ENCODE assay signal across 15 cellular contexts in genomic region chr7:81211204-81211603, GRCh38.
A peak's percentile ranks its signal among the peaks of the same experiment; 100 is the strongest.
DNase-seq lines count a peak whose midpoint lies in the region; ATAC-seq, FAIRE-seq and TF ChIP-seq lines count a peak whose summit lies in the region.
"Had no signal": no experiment of that assay in that cellular context is flagged by ENCODE, and none has a peak within 500 bp of the region (broad histone marks: within the 10 kb centered on the region; RNA-seq: fewer than 3 reads in every experiment).

No MANE protein-coding gene starts in this region.

- no peaks in the 10 kb centered on the region for H3K27me3 ChIP-seq in K562 (ENCODE audit: control insufficient read depth in 2 of 2, insufficient read depth in 2 of 2, low read length in 2 of 2)
- H3K27me3 ChIP-seq: BE2C had no signal

- H3K9me1 ChIP-seq in K562 (ENCODE audit: control insufficient read depth, insufficient read depth, low read length), result no peaks in the 10 kb centered on the region

- H3K9me3 Mint-ChIP-seq in HFFc6, result no peaks in the 10 kb centered on the region
- no peaks in the 10 kb centered on the region for H3K9me3 Mint-ChIP-seq in nephron progenitor cell

- no peak for TF ChIP-seq RAD21 in A549 (conservative IDR thresholded peaks at IDR 0.05 in 1 of 2, IDR thresholded peaks at IDR 0.05 in 1 of 2)
- TF ChIP-seq RAD21 in K562 (CRISPR knock-in tag; conservative IDR thresholded peaks at IDR 0.05 in 1 of 2, IDR thresholded peaks at IDR 0.05 in 1 of 2), result 0 out of 4 replicates have a peak, but pooled peaks of 1 of the 2 experiments have one; percentile 1

- H3K4me1 Mint-ChIP-seq in HFFc6 (ENCODE audit: low read depth) (peaks cover 40% of the 10 kb centered on the region), nephron progenitor cell (peaks cover 5% of the 10 kb centered on the region)
- H3K4me1 Mint-ChIP-seq: CD4-positive, alpha-beta memory T cell had no signal

- peak overlapping the region; percentile 65 for H3K27ac Mint-ChIP-seq in HFFc6
- H3K27ac Mint-ChIP-seq in nephron progenitor cell, result peak overlapping the region; percentile 59
- H3K27ac Mint-ChIP-seq: CD4-positive, alpha-beta memory T cell had no signal

- WGBS in A549 (ENCODE audit: missing lambda C conversion rate), result 88% methylated on average over 1 of the region's 1 CpG
- WGBS in K562 (ENCODE audit: insufficient coverage, low coverage, missing lambda C conversion rate), result 13% methylated on average over 1 of the region's 1 CpG

- BruUV-seq in K562 (replicated peaks; lab: Mats Ljungman, UMichigan), result no TSS peak

- DNase-seq in A549 (ENCODE audit: low read depth in 1 of 2, low spot score in 1 of 2) (no peak), HFFc6 (no peak), K562 (ENCODE audit: extremely low read depth in 1 of 4, low spot score in 3 of 4) (no peak), nephron progenitor cell (no peak), NCI-H128 (lab: John Stamatoyannopoulos, UW; ENCODE audit: unreplicated experiment) (no peak), HUDEP-2 (lab: John Stamatoyannopoulos, UW; ENCODE audit: unreplicated experiment in 76 of 76) (no peak), NCI-H69 (lab: John Stamatoyannopoulos, UW) (no peak), nucleus accumbens (lab: John Stamatoyannopoulos, UW) (no peak)
- DNase-seq: BE2C; CD4-positive, alpha-beta memory T cell; DMS79 had no signal

- TF ChIP-seq EP300 in A549 (IDR thresholded peaks at IDR 0.05), result no peak
- TF ChIP-seq EP300 in K562 (IDR thresholded peaks at IDR 0.05; ENCODE audit: low read length), result no peak

- no peaks in the 10 kb centered on the region for H3K36me3 Mint-ChIP-seq in HFFc6 (ENCODE audit: low read depth)
- no peaks in the 10 kb centered on the region for H3K36me3 Mint-ChIP-seq in nephron progenitor cell (ENCODE audit: low read depth)
- H3K36me3 Mint-ChIP-seq: CD4-positive, alpha-beta memory T cell had no signal

- POLR2A ChIA-PET in A549 (lab: Yijun Ruan, JAX), result no interaction called here
- POLR2A ChIA-PET in K562 (lab: Yijun Ruan, JAX), result no interaction called here

- FAIRE-seq in A549 (lab: Jason Lieb, UNC), result no peak
- FAIRE-seq in K562 (lab: Jason Lieb, UNC), result no peak
- FAIRE-seq: GM12878, GM18507 had no signal

- CTCF ChIA-PET in A549 (lab: Yijun Ruan, JAX), result no interaction called here
- CTCF ChIA-PET in K562 (lab: Yijun Ruan, JAX; ENCODE audit: low intra/inter-chr PET ratio), result no interaction called here

- TF ChIP-seq CTCF in A549 (IDR thresholded peaks at IDR 0.05) (no peak), HFFc6 (IDR thresholded peaks at IDR 0.05) (no peak), K562 (IDR thresholded peaks at IDR 0.05 in 2 of 3, conservative IDR thresholded peaks at IDR 0.05 in 1 of 3; ENCODE audit: insufficient read depth in 2 of 3, low read depth in 1 of 3, low read length in 3 of 3) (no peak), nephron progenitor cell (IDR thresholded peaks at IDR 0.05) (no peak)

- no peak for ATAC-seq in A549
- no peak for ATAC-seq in K562
- ATAC-seq: GM12878, HCT116 had no signal

- H3K4me2 ChIP-seq in A549 (peak overlapping the region; percentile 53; the same call in 2 of the 3 replicates), K562 (ENCODE audit: insufficient read depth, low read length) (no peak overlapping the region; the same call in 1 of the 2 replicates)

- H3K27me3 Mint-ChIP-seq in HFFc6 (ENCODE audit: insufficient read depth) (no peaks in the 10 kb centered on the region; the same call in 1 of the 2 replicates), nephron progenitor cell (ENCODE audit: low read depth, poor library complexity) (no peaks in the 10 kb centered on the region)
- H3K27me3 Mint-ChIP-seq: CD4-positive, alpha-beta memory T cell had no signal

- TF ChIP-seq POLR2A in A549 (IDR thresholded peaks at IDR 0.05; ENCODE audit: low read length) (no peak), K562 (conservative IDR thresholded peaks at IDR 0.05) (no peak)

- in situ Hi-C loops in K562 (cut with MboI), result no loop called here

- H2AFZ ChIP-seq in K562 (ENCODE audit: low read depth, low read length), result peak overlapping the region; percentile 77; the same call in 1 of the 2 replicates

- H3K4me3 Mint-ChIP-seq in HFFc6 (peak overlapping the region; percentile 15; the same call in 1 of the 2 replicates), nephron progenitor cell (no peak overlapping the region)
- H3K4me3 Mint-ChIP-seq: CD4-positive, alpha-beta memory T cell had no signal

- H3K4me1 ChIP-seq in A549 (peaks cover 23% of the 10 kb centered on the region), K562 (replicated peaks in 1 of 2; ENCODE audit: control insufficient read depth in 2 of 2, insufficient read depth in 2 of 2, low read length in 2 of 2) (peaks cover 0 to 6% of the 10 kb centered on the region in 2 experiments; a peak in 2 of 5 replicates)
- H3K4me1 ChIP-seq: BE2C had no signal

- no peaks in the 10 kb centered on the region for H3K36me3 ChIP-seq in K562 (ENCODE audit: control insufficient read depth, insufficient read depth, low read length)
- H3K36me3 ChIP-seq: BE2C had no signal

- no peaks in the 10 kb centered on the region for H3K9me3 ChIP-seq in A549
- H3K9me3 ChIP-seq in K562 (replicated peaks; ENCODE audit: control insufficient read depth, insufficient read depth, low read depth, low read length), result no peaks in the 10 kb centered on the region; the same call in 1 of the 2 replicates
- H3K9me3 ChIP-seq: BE2C had no signal

- H4K20me1 ChIP-seq in K562 (replicated peaks; ENCODE audit: control insufficient read depth, insufficient read depth, low read length), result no peaks in the 10 kb centered on the region

- intact Hi-C loops in K562 (cut with micrococcal nuclease), result no loop called here

- H3K27ac ChIP-seq in A549 (peak overlapping the region in 1 of 2 experiments; percentile 4; a peak in 1 of 6 replicates), K562 (ENCODE audit: extremely low read depth, low read depth, low read length) (no peak overlapping the region)
- H3K27ac ChIP-seq: C4-2B had no signal

- H3K79me2 ChIP-seq in K562 (ENCODE audit: control insufficient read depth, insufficient read depth, low read length), result no peaks in the 10 kb centered on the region

- no peak overlapping the region for H3K9ac ChIP-seq in K562 (ENCODE audit: insufficient read depth in 1 of 2, low read depth in 2 of 2, low read length in 2 of 2)

- no peak overlapping the region for H3K4me3 ChIP-seq in A549
- no peak overlapping the region for H3K4me3 ChIP-seq in K562
- H3K4me3 ChIP-seq: GM12878 had no signal

TF ChIP-seq in A549, 52 proteins besides CTCF, POLR2A, EP300 and RAD21:
- TF ChIP-seq MAFK (IDR thresholded peaks at IDR 0.05; ENCODE audit: partially characterized antibody) (peak; percentile 62), RNF2 (IDR thresholded peaks at IDR 0.05; ENCODE audit: borderline replicate concordance, low read depth) (no peak)
TF ChIP-seq in A549: peak in this region for 1.

TF ChIP-seq in K562, 482 proteins besides CTCF, POLR2A, EP300 and RAD21:
- TF ChIP-seq ZNF431 (CRISPR knock-in tag; IDR thresholded peaks at IDR 0.05) (no peak), MAFF (IDR thresholded peaks at IDR 0.05; ENCODE audit: low read length) (peak; percentile 12; the same call in 1 of the 2 replicates), ZNF316 (IDR thresholded peaks at IDR 0.05) (peak; percentile 69), SUPT5H (IDR thresholded peaks at IDR 0.05) (no peak), RCOR1 (IDR thresholded peaks at IDR 0.05; ENCODE audit: borderline replicate concordance in 1 of 2, low read depth in 2 of 2, low read length in 2 of 2) (no peak), MAFG (tag; conservative IDR thresholded peaks at IDR 0.05) (peak; percentile 23; the same call in 1 of the 2 replicates), C11orf30 (IDR thresholded peaks at IDR 0.05; ENCODE audit: low read depth) (peak; percentile 52), RBM39 (optimal IDR thresholded peaks at IDR 0.05; ENCODE audit: low read depth, low read length) (no peak)

Comparison
In these comparisons a context has a peak if more than half of its experiments do, and no peak if none do; other contexts are left out.
1. Of the 35 proteins assayed by ChIP-seq in both K562 and A549: peak only in K562: none; only in A549: MAFK; in both: none; in neither: 33; mixed calls (peak in some experiments, not most) for 1.